ENCODE assay signal across 22 cellular contexts in genomic region chr11:6371825-6372224, GRCh38. TPM values are rescaled to one million over a fixed set of nuclear protein-coding genes. Genes with fewer than 3 reads are reported as not detected.
"Had no signal": no experiment of that assay in that cellular context is flagged by ENCODE, and none has a peak within 500 bp of the region (broad histone marks: within the 10 kb centered on the region; RNA-seq: fewer than 3 reads in every experiment).

No MANE protein-coding gene starts in this region.

- H3K27me3 Mint-ChIP-seq: naive thymus-derived CD4-positive, alpha-beta T cell had no signal

- ATAC-seq: foreskin keratinocyte; left ventricle myocardium superior; naive thymus-derived CD4-positive, alpha-beta T cell; psoas muscle; right lobe of liver; stimulated activated effector memory CD8-positive, alpha-beta T cell treated with anti-CD3 and anti-CD28 coated beads, Interleukin-12 subunit alpha, Interleukin-12 subunit beta, amount 100 ng/mL, for 72 hours; stimulated activated naive CD8-positive, alpha-beta T cell treated with anti-CD3 and anti-CD28 coated beads, Interleukin-15, Interleukin-2, amounts not matched to agents 100 U/mL and 50 U/mL, for 24 hours had no signal

- H3K36me3 Mint-ChIP-seq: naive thymus-derived CD4-positive, alpha-beta T cell; stimulated activated effector memory CD8-positive, alpha-beta T cell treated with anti-CD3 and anti-CD28 coated beads, Interleukin-12 subunit alpha, Interleukin-12 subunit beta, amount 100 ng/mL, for 72 hours had no signal

- H3K4me1 ChIP-seq: colonic mucosa, foreskin keratinocyte, psoas muscle, right lobe of liver, suprapubic skin, thyroid gland, upper lobe of left lung, uterus had no signal

- H3K4me3 Mint-ChIP-seq: naive thymus-derived CD4-positive, alpha-beta T cell; nephron progenitor cell; stimulated activated effector memory CD8-positive, alpha-beta T cell treated with anti-CD3 and anti-CD28 coated beads, Interleukin-12 subunit alpha, Interleukin-12 subunit beta, amount 100 ng/mL, for 72 hours had no signal

- H3K27me3 ChIP-seq: colonic mucosa, foreskin keratinocyte, neutrophil, right lobe of liver, suprapubic skin, thyroid gland, upper lobe of left lung, uterus had no signal

- H3K9me3 Mint-ChIP-seq: naive thymus-derived CD4-positive, alpha-beta T cell; nephron progenitor cell; stimulated activated effector memory CD8-positive, alpha-beta T cell treated with anti-CD3 and anti-CD28 coated beads, Interleukin-12 subunit alpha, Interleukin-12 subunit beta, amount 100 ng/mL, for 72 hours had no signal

- H3K4me1 Mint-ChIP-seq: nephron progenitor cell; stimulated activated effector memory CD8-positive, alpha-beta T cell treated with anti-CD3 and anti-CD28 coated beads, Interleukin-12 subunit alpha, Interleukin-12 subunit beta, amount 100 ng/mL, for 72 hours had no signal

- DNase-seq: colonic mucosa; dermis blood vessel endothelial cell; erythroblast; foreskin keratinocyte; islet precursor cell; left ventricle myocardium superior; mesenchymal stem cell; naive thymus-derived CD4-positive, alpha-beta T cell; nephron progenitor cell; psoas muscle; retina; right lobe of liver; stimulated activated CD4-positive, alpha-beta T cell treated with anti-CD3 and anti-CD28 coated beads, Interleukin-4, amount 100 ng/mL, for 1 hour; stimulated activated CD8-positive, alpha-beta memory T cell treated with anti-CD3 and anti-CD28 coated beads, Interleukin-4, amount 100 ng/mL, for 48 hours; stimulated activated naive CD8-positive, alpha-beta T cell treated with anti-CD3 and anti-CD28 coated beads, Interleukin-15, Interleukin-2, amounts not matched to agents 100 U/mL and 50 U/mL, for 24 hours; thyroid gland; upper lobe of left lung; uterus had no signal

- H3K9me3 ChIP-seq: colonic mucosa, neutrophil, psoas muscle, right lobe of liver, suprapubic skin, thyroid gland, upper lobe of left lung, uterus had no signal

- H3K27ac ChIP-seq: colonic mucosa, foreskin keratinocyte, neutrophil, psoas muscle, right lobe of liver, suprapubic skin, thyroid gland, upper lobe of left lung, uterus had no signal

- H3K4me3 ChIP-seq: colonic mucosa, lung, psoas muscle, right lobe of liver, suprapubic skin, thyroid gland, upper lobe of left lung, uterus had no signal

- H3K27ac Mint-ChIP-seq: naive thymus-derived CD4-positive, alpha-beta T cell; nephron progenitor cell; stimulated activated effector memory CD8-positive, alpha-beta T cell treated with anti-CD3 and anti-CD28 coated beads, Interleukin-12 subunit alpha, Interleukin-12 subunit beta, amount 100 ng/mL, for 72 hours had no signal

- H3K36me3 ChIP-seq: colonic mucosa, neutrophil, right lobe of liver, suprapubic skin, thyroid gland, upper lobe of left lung, uterus had no signal

RNA-seq across cellular contexts. Expression of gene CAVIN3, which starts 51.5 kb away (rescaled TPM):
- polyA plus RNA-seq: naive thymus-derived CD4-positive, alpha-beta T cell had no signal
